14 cellular contexts compared by ENCODE assay signal in the genomic region with DNA sequence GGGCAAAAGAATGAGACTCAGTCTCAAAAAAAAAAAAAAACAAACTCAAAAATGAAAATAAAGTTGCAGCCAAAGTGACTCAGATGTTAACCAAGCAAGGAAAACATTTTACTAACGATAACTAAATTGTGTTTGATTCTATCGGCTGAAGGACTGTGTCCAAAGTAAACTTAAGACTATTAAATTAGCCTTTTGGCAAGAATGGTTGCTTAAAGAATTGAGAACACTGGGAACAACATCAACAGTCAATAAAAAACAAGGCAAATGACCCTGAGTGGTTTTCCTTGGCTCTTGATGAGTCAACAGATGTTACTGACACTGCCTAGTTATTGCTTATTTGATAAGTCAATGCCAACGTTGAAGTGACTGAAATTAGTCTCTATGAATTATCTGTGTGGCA. TPM values are rescaled to one million over a fixed set of nuclear protein-coding genes. Genes with fewer than 3 reads are reported as not detected.
DNase-seq lines count a peak whose midpoint lies in the region; ATAC-seq, FAIRE-seq and TF ChIP-seq lines count a peak whose summit lies in the region.
"Had no signal": no experiment of that assay in that cellular context is flagged by ENCODE, and none has a peak within 500 bp of the region (broad histone marks: within the 10 kb centered on the region; RNA-seq: fewer than 3 reads in every experiment).

No MANE protein-coding gene starts in this region.

- intact Hi-C loops in pancreas (cut with DNase I), result no loop called here

- H3K36me3 ChIP-seq in pancreas, result peaks cover 0 to 4% (median 0%) of the 10 kb centered on the region in 3 donors
- H3K36me3 ChIP-seq: ovary, SJSA1 had no signal

- no peaks in the 10 kb centered on the region for H3K27me3 ChIP-seq in pancreas
- H3K27me3 ChIP-seq: heart right ventricle, ovary, SJSA1 had no signal

- DNase-seq in GM04503 (ENCODE audit: low read depth), result peak; percentile 81
- DNase-seq in NCI-H446 treated with DMSO at 0.1 percent for 48 hours (lab: John Stamatoyannopoulos, UW), result peak; percentile 77
- DNase-seq in dedifferentiated amniotic fluid mesenchymal stem cell (ENCODE audit: extremely low spot score), result peak; percentile 45
- no peak for DNase-seq in pancreas
- DNase-seq in stimulated activated naive CD4-positive, alpha-beta T cell treated with Interleukin-2 at 50 U/mL for 16 hours (lab: John Stamatoyannopoulos, UW), result no peak
- no peak for DNase-seq in inferior parietal cortex (ENCODE audit: extremely low spot score)
- no peak for DNase-seq in epidermal melanocyte (ENCODE audit: insufficient read length, low spot score)
- DNase-seq: activated CD4-positive, alpha-beta memory T cell treated with anti-CD3 and anti-CD28 coated beads, Interleukin-2, amount 10 ng/mL, durations not matched to agents 7 days and 5 days; anterior cingulate cortex; heart right ventricle; ovary had no signal

- H3K27ac ChIP-seq in pancreas, result no peak overlapping the region
- H3K27ac ChIP-seq: heart right ventricle, ovary, SJSA1, thoracic aorta had no signal

- TF ChIP-seq CTCF in pancreas (IDR thresholded peaks at IDR 0.05), result no peak

- FAIRE-seq in pancreas (lab: Jason Lieb, UNC), result no peak

- no peaks in the 10 kb centered on the region for H3K9me3 ChIP-seq in pancreas
- H3K9me3 ChIP-seq: ovary, SJSA1, thoracic aorta had no signal

- no peaks in the 10 kb centered on the region for H3K4me1 ChIP-seq in pancreas
- H3K4me1 ChIP-seq: heart right ventricle had no signal

- ATAC-seq in pancreas, result peak in 3 of 4 donors; percentile 28 to 48 (median 40)
- ATAC-seq: activated T-helper 17 cell treated with anti-CD3 and anti-CD28 coated beads, Interleukin-2, amount 50 U/mL, for 72 hours; heart right ventricle had no signal

- WGBS in pancreas, 2 donors, result 32 to 38% methylated on average over 3 of the region's 3 CpGs

- H3K4me3 ChIP-seq in pancreas, result no peak overlapping the region
- H3K4me3 ChIP-seq: heart right ventricle, ovary, SJSA1, thoracic aorta had no signal

RNA-seq across cellular contexts. Expression of a gene that starts 36.7 kb away (rescaled TPM):
- total RNA-seq in pancreas, result not detected
- polyA plus RNA-seq in pancreas, result not detected
- total RNA-seq: activated CD4-positive, alpha-beta memory T cell treated with anti-CD3 and anti-CD28 coated beads, Interleukin-2, amount 10 ng/mL, durations not matched to agents 7 days and 5 days; activated T-helper 17 cell treated with anti-CD3 and anti-CD28 coated beads, Interleukin-2, amount 50 U/mL, for 72 hours; heart right ventricle; ovary; SJSA1; thoracic aorta had no signal
- polyA plus RNA-seq: heart right ventricle had no signal

Comparison
In these comparisons a context has a peak if more than half of its experiments do, and no peak if none do; other contexts are left out.
1. DNase-seq: peak in GM04503 (single experiment), NCI-H446 treated with DMSO at 0.1 percent for 48 hours (single experiment) and dedifferentiated amniotic fluid mesenchymal stem cell (single experiment); none in pancreas (0 of 6), stimulated activated naive CD4-positive, alpha-beta T cell treated with Interleukin-2 at 50 U/mL for 16 hours (single experiment), inferior parietal cortex (single experiment) and epidermal melanocyte (single experiment).